30 cellular contexts compared by ENCODE assay signal in genomic region chr1:113170519-113170918, GRCh38.
DNase-seq lines count a peak whose midpoint lies in the region; ATAC-seq and TF ChIP-seq lines count a peak whose summit lies in the region.
"Had no signal": no experiment of that assay in that cellular context is flagged by ENCODE, and none has a peak within 500 bp of the region (broad histone marks: within the 10 kb centered on the region; RNA-seq: fewer than 3 reads in every experiment).

No MANE protein-coding gene starts in this region.

- peak; percentile 53 for ATAC-seq in GM21447 (IDR thresholded peaks at IDR 0.05; ENCODE audit: unreplicated experiment)
- peak; percentile 83 for ATAC-seq in HG02870 (IDR thresholded peaks at IDR 0.05; ENCODE audit: unreplicated experiment)
- peak; percentile 48 to 72 for ATAC-seq in stimulated activated naive B cell treated with anti-CD40 and anti-IgM and Interleukin-4, amounts not matched to agents 10 μg/mL and 1 μg/mL and 100 μg/mL, for 72 hours (replicated peaks)
- no peak for ATAC-seq in HG03095 (IDR thresholded peaks at IDR 0.05; ENCODE audit: unreplicated experiment)
- ATAC-seq: activated T-cell treated with anti-CD3 and anti-CD28 coated beads, Interleukin-2, amount 50 U/mL, for 72 hours; gastrocnemius medialis; left colon; SK-N-SH treated with all-trans-retinoic acid at 6 μM for 48 hours; stimulated activated memory B cell treated with anti-CD40 and anti-IgM and Interleukin-4, amounts not matched to agents 10 μg/mL and 1 μg/mL and 100 μg/mL, for 72 hours had no signal

- H3K4me1 Mint-ChIP-seq in stimulated activated naive B cell treated with anti-CD40 and anti-IgM and Interleukin-4, amounts not matched to agents 10 μg/mL and 1 μg/mL and 100 μg/mL, for 72 hours: no peaks in the 10 kb centered on the region
- H3K4me1 Mint-ChIP-seq: central memory CD8-positive, alpha-beta T cell had no signal

- H3K79me2 ChIP-seq in OCI-LY3 (ENCODE audit: low read length): no peaks in the 10 kb centered on the region
- H3K79me2 ChIP-seq: hepatocyte had no signal

- peaks cover 12% of the 10 kb centered on the region for H3K4me1 ChIP-seq in OCI-LY3 (ENCODE audit: low read length)
- H3K4me1 ChIP-seq: gastrocnemius medialis, prostate gland, sigmoid colon, suprapubic skin had no signal

- peaks cover 3% of the 10 kb centered on the region in 2 donors for H3K36me3 Mint-ChIP-seq in stimulated activated naive B cell treated with anti-CD40 and anti-IgM and Interleukin-4, amounts not matched to agents 10 μg/mL and 1 μg/mL and 100 μg/mL, for 72 hours

- no peak overlapping the region for H3K4me3 ChIP-seq in OCI-LY3 (ENCODE audit: low read length)
- H3K4me3 ChIP-seq: gastrocnemius medialis, hepatocyte, prostate gland, sigmoid colon, suprapubic skin had no signal

- DNase-seq in stimulated activated naive B cell treated with anti-CD40 and anti-IgM and Interleukin-4, amounts not matched to agents 10 μg/mL and 1 μg/mL and 100 μg/mL, for 72 hours: no peak
- DNase-seq in NCI-H446 treated with DMSO at 0.1 percent for 48 hours (lab: John Stamatoyannopoulos, UW) (no peak), NCI-H524 treated with DMSO at 0.1 percent for 48 hours (lab: John Stamatoyannopoulos, UW) (no peak)
- DNase-seq: activated CD4-positive, alpha-beta T cell treated with anti-CD3 and anti-CD28 coated beads for 48 hours; activated naive CD4-positive, alpha-beta T cell; activated T-cell treated with anti-CD3 and anti-CD28 coated beads, Interleukin-2, amount 50 U/mL, for 72 hours; C1 segment of cervical spinal cord; COR-L47; gastrocnemius medialis; KG1; left colon; MM.1S; NCI-H1436; NCI-H82; nucleus accumbens; sigmoid colon; stimulated activated CD4-positive, alpha-beta T cell treated with anti-CD3 and anti-CD28 coated beads, Interleukin-4, amount 100 ng/mL, for 4 hours; WERI-Rb-1 had no signal

- H4K20me1 ChIP-seq in OCI-LY3 (ENCODE audit: insufficient read depth, low read length): no peaks in the 10 kb centered on the region

- H3K4me2 ChIP-seq in OCI-LY3 (ENCODE audit: low read length): peak overlapping the region; percentile 37
- H3K4me2 ChIP-seq: hepatocyte had no signal

- H3K27me3 ChIP-seq in OCI-LY3 (ENCODE audit: low read depth, low read length): no peaks in the 10 kb centered on the region
- H3K27me3 ChIP-seq: gastrocnemius medialis, hepatocyte, sigmoid colon, suprapubic skin had no signal

- TF ChIP-seq CTCF in OCI-LY3 (IDR thresholded peaks at IDR 0.05; ENCODE audit: low read depth, low read length): no peak

- no peak overlapping the region for H3K27ac Mint-ChIP-seq in stimulated activated naive B cell treated with anti-CD40 and anti-IgM and Interleukin-4, amounts not matched to agents 10 μg/mL and 1 μg/mL and 100 μg/mL, for 72 hours
- H3K27ac Mint-ChIP-seq: activated T-cell treated with anti-CD3 and anti-CD28 coated beads, Interleukin-2, amount 50 U/mL, for 72 hours; dendritic cell treated with granulocyte-macrophage colony-stimulating factor and Interleukin-4, amounts not matched to agents 40 ng/mL and 50 ng/mL, for 4 days; stimulated activated memory B cell treated with anti-CD40 and anti-IgM and Interleukin-4, amounts not matched to agents 10 μg/mL and 1 μg/mL and 100 μg/mL, for 72 hours; T-helper 2 cell treated with Interferon-gamma antibody and Interleukin-4, amounts not matched to agents 5 μg/mL and 100 μg/mL, for 36 hours had no signal

- no peak overlapping the region for H3K27ac ChIP-seq in OCI-LY3 (ENCODE audit: low read length)
- H3K27ac ChIP-seq: gastrocnemius medialis, hepatocyte, prostate gland, sigmoid colon, suprapubic skin, WERI-Rb-1 had no signal

- no peak overlapping the region for H3K9ac ChIP-seq in OCI-LY3 (ENCODE audit: low read length)

- peaks cover 12 to 19% of the 10 kb centered on the region in 2 donors for H3K9me3 Mint-ChIP-seq in stimulated activated naive B cell treated with anti-CD40 and anti-IgM and Interleukin-4, amounts not matched to agents 10 μg/mL and 1 μg/mL and 100 μg/mL, for 72 hours

- no peak overlapping the region for H2AFZ ChIP-seq in OCI-LY3 (ENCODE audit: low read depth, low read length)
- H2AFZ ChIP-seq: hepatocyte had no signal

- H3K27me3 Mint-ChIP-seq in stimulated activated naive B cell treated with anti-CD40 and anti-IgM and Interleukin-4, amounts not matched to agents 10 μg/mL and 1 μg/mL and 100 μg/mL, for 72 hours: peaks cover 15 to 19% of the 10 kb centered on the region in 2 donors

- no peak overlapping the region for H3K4me3 Mint-ChIP-seq in stimulated activated naive B cell treated with anti-CD40 and anti-IgM and Interleukin-4, amounts not matched to agents 10 μg/mL and 1 μg/mL and 100 μg/mL, for 72 hours
- H3K4me3 Mint-ChIP-seq: activated T-cell treated with anti-CD3 and anti-CD28 coated beads, Interleukin-2, amount 50 U/mL, for 72 hours; central memory CD8-positive, alpha-beta T cell; dendritic cell treated with granulocyte-macrophage colony-stimulating factor and Interleukin-4, amounts not matched to agents 40 ng/mL and 50 ng/mL, for 4 days; stimulated activated memory B cell treated with anti-CD40 and anti-IgM and Interleukin-4, amounts not matched to agents 10 μg/mL and 1 μg/mL and 100 μg/mL, for 72 hours; T-helper 2 cell treated with Interferon-gamma antibody and Interleukin-4, amounts not matched to agents 5 μg/mL and 100 μg/mL, for 36 hours had no signal

- H3K36me3 ChIP-seq in OCI-LY3 (replicated peaks; ENCODE audit: low read depth, low read length): no peaks in the 10 kb centered on the region
- H3K36me3 ChIP-seq: gastrocnemius medialis, prostate gland, sigmoid colon, suprapubic skin, WERI-Rb-1 had no signal

- H3K9me3 ChIP-seq in OCI-LY3 (ENCODE audit: insufficient read depth, low read length): 0 out of 2 replicates have a peak, but pooled peaks cover 4% of the 10 kb centered on the region
- H3K9me3 ChIP-seq: gastrocnemius medialis, prostate gland, suprapubic skin had no signal
